10 cellular contexts compared by ENCODE assay signal in the genomic region with DNA sequence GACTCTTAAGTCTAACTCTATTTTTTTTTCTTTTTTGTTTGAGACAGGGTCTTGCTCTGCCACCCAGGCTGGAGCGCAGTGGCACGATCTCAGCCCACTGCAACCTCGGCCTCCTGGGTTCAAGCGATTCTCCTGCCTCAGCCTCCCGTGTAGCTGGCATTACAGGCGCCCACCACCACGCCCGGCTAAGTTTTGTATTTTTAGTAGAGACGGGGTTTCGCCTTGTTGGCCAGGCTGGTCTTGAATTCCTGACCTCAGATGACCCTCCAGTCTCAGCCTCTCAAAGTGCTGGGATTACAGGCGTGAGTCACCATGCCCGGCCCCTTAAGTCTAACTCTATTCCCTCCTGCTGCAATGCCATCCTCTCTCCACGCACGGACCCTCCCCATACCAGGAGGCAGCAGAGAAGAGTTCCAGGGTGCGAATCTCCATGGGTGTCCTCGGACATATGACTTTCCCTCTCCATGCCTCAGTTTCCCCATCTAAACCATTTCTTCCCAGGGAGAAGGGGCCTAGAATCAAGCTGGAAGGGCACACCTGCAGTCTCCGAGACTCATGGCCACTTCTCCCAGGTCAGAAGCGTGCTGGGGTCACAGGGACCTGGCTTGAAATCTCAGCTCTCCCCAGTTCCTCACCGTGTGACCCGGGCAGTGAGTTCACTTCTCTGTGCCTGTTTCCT. TPM values are rescaled to one million over a fixed set of nuclear protein-coding genes. Genes with fewer than 3 reads are reported as not detected.
DNase-seq lines count a peak whose midpoint lies in the region; ATAC-seq and TF ChIP-seq lines count a peak whose summit lies in the region.
"Not testable (repeated sequence)": the region's sequence is repeated elsewhere in the genome, so short reads cannot be mapped to it uniquely, and the experiment has no call there.
"Had no signal": no experiment of that assay in that cellular context is flagged by ENCODE, and none has a peak within 500 bp of the region (broad histone marks: within the 10 kb centered on the region; RNA-seq: fewer than 3 reads in every experiment).

No MANE protein-coding gene starts in this region.

- not testable (repeated sequence) for TF ChIP-seq POLR2A in right lobe of liver (IDR thresholded peaks at IDR 0.05)

- H3K27ac ChIP-seq in ACC112 (ENCODE audit: low read depth, low read length) (peak overlapping the region; percentile 92), SJSA1 (peak overlapping the region; percentile 87), right lobe of liver (peak overlapping the region; percentile 36 to 92 (median 85)), substantia nigra (ENCODE audit: low read depth, low read length, poor library complexity, severe bottlenecking) (peak overlapping the region; percentile 7)

- H3K4me1 Mint-ChIP-seq in HFFc6 (ENCODE audit: low read depth), result peaks cover 68% of the 10 kb centered on the region
- H3K4me1 Mint-ChIP-seq in brain, result peaks cover 25% of the 10 kb centered on the region
- peaks cover 69% of the 10 kb centered on the region for H3K4me1 Mint-ChIP-seq in osteocyte (ENCODE audit: unreplicated experiment)

- H3K36me3 Mint-ChIP-seq in HFFc6 (ENCODE audit: low read depth); brain; osteocyte (ENCODE audit: unreplicated experiment): not testable (repeated sequence)

- H3K4me3 Mint-ChIP-seq in HFFc6 (peak overlapping the region; percentile 77), brain (peak overlapping the region in 1 of 5 experiments; percentile 66)
- H3K4me3 Mint-ChIP-seq in osteocyte (ENCODE audit: unreplicated experiment), result not testable (repeated sequence)

- 0 out of 2 replicates have a peak overlapping the region, but pooled peaks have one; percentile 2 for H3K4me3 ChIP-seq in ACC112 (ENCODE audit: low read depth, low read length)
- not testable (repeated sequence) for H3K4me3 ChIP-seq in SJSA1; fibroblast of mammary gland (ENCODE audit: control insufficient read depth, low read depth, low read length); right lobe of liver

- H3K4me1 ChIP-seq in ACC112 (ENCODE audit: control insufficient read depth, insufficient read depth, low read length, unreplicated experiment) (peaks cover 45% of the 10 kb centered on the region), SJSA1 (replicated peaks) (peaks cover 70% of the 10 kb centered on the region), right lobe of liver (peaks cover 2 to 86% (median 48%) of the 10 kb centered on the region in 4 donors)

- H3K9me3 Mint-ChIP-seq in HFFc6; brain; osteocyte (ENCODE audit: unreplicated experiment): not testable (repeated sequence)

- not testable (repeated sequence) for H3K27me3 ChIP-seq in ACC112 (ENCODE audit: insufficient read depth, low read length); SJSA1 (replicated peaks); right lobe of liver

- not testable (repeated sequence) for H3K27me3 Mint-ChIP-seq in HFFc6 (ENCODE audit: insufficient read depth); osteocyte (ENCODE audit: unreplicated experiment)
- peaks cover 56% of the 10 kb centered on the region for H3K27me3 Mint-ChIP-seq in brain

- H3K79me2 ChIP-seq in ACC112 (ENCODE audit: control insufficient read depth, insufficient read depth, low read length, unreplicated experiment), result not testable (repeated sequence)

- not testable (repeated sequence) for H3K9me3 ChIP-seq in SJSA1 (replicated peaks); right lobe of liver

- intact Hi-C loops in right lobe of liver (cut with DNase I), result not testable (repeated sequence)

- not testable (repeated sequence) for H2AFZ ChIP-seq in ACC112 (ENCODE audit: low read length, unreplicated experiment)

- ATAC-seq in right lobe of liver, result not testable (repeated sequence)

- H3K36me3 ChIP-seq in ACC112 (ENCODE audit: insufficient read depth, low read length); SJSA1; right lobe of liver: not testable (repeated sequence)

- not testable (repeated sequence) for TF ChIP-seq CTCF in HFFc6 (IDR thresholded peaks at IDR 0.05); brain (conservative IDR thresholded peaks at IDR 0.05); fibroblast of mammary gland (conservative IDR thresholded peaks at IDR 0.05; ENCODE audit: control insufficient read depth, insufficient read depth, low read depth, low read length); right lobe of liver (IDR thresholded peaks at IDR 0.05); osteocyte (IDR thresholded peaks at IDR 0.05)

- DNase-seq in HFFc6, result peak; percentile 47
- DNase-seq in SJSA1 (ENCODE audit: low read depth in 1 of 2, low spot score in 2 of 2), result peak in 1 of 2 experiments; percentile 77
- peak; percentile 78 for DNase-seq in fibroblast of mammary gland (ENCODE audit: low read depth)
- DNase-seq in right lobe of liver, result peak in 1 of 3 donors; percentile 48
- DNase-seq in osteocyte (ENCODE audit: extremely low spot score, unreplicated experiment); substantia nigra (lab: John Stamatoyannopoulos, UW): not testable (repeated sequence)

- 39% methylated on average over 14 of the region's 20 CpGs for WGBS in right lobe of liver (ENCODE audit: insufficient coverage, low coverage, low lambda C conversion rate, missing lambda C conversion rate)

- H3K27ac Mint-ChIP-seq in HFFc6 (peak overlapping the region; percentile 95), brain (peak overlapping the region in 4 of 5 experiments; percentile 16 to 94 (median 74)), osteocyte (ENCODE audit: unreplicated experiment) (peak overlapping the region; percentile 96)

RNA-seq across cellular contexts. Expression of gene BCL3, which starts 6.0 kb away (rescaled TPM):
- total RNA-seq in HFFc6 (2021; fragmentation: NEBNext Ultra II Directional; extraction: Animal tissue kit (Norgen Biotek cat#: 25700)), result 10 to 100 TPM; 12.9 to 20.1 (median 16.7) TPM
- 3.9 and 12.3 TPM in 2 replicates for total RNA-seq in SJSA1 (2014; rRNA removed; shearing (Covaris generic))
- 4.7 TPM for polyA plus RNA-seq in brain (ENCODE audit: insufficient read depth, low read depth, low replicate concordance)
- 10 to 100 TPM; 24.1 to 95.6 (median 31.3) TPM for total RNA-seq in right lobe of liver
- total RNA-seq in osteocyte, result 12.7 and 15.3 TPM in 2 replicates
- total RNA-seq: occipital lobe had no signal

RNA-seq across cellular contexts. Expression of gene CBLC, which starts 35.2 kb away (rescaled TPM):
- not detected for total RNA-seq in HFFc6 (2021; fragmentation: NEBNext Ultra II Directional; extraction: Animal tissue kit (Norgen Biotek cat#: 25700))
- total RNA-seq in SJSA1 (2014; rRNA removed; shearing (Covaris generic)), result not detected in 2 replicates
- 3.5 TPM for polyA plus RNA-seq in brain (ENCODE audit: insufficient read depth, low read depth, low replicate concordance)
- total RNA-seq in right lobe of liver, result 10 to 100 TPM in 5 of 6 experiments, 1 to 10 TPM in 1; 9.8 to 19.4 (median 15.6) TPM
- total RNA-seq in osteocyte, result not detected in 2 replicates
- total RNA-seq: activated T-helper 1 cell treated with anti-CD3 and anti-CD28 coated beads, Interleukin-12 subunit alpha, Interleukin-12 subunit beta, Interleukin-2, Interleukin-4 antibody, amounts not matched to agents 30 ng/mL and 10 ng/mL and 1 ng/mL, durations not matched to agents 14 hours and 24 hours and 36 hours; occipital lobe had no signal

RNA-seq across cellular contexts. Expression of gene CEACAM16, which starts 43.5 kb away (rescaled TPM):
- total RNA-seq in HFFc6 (2021; fragmentation: NEBNext Ultra II Directional; extraction: Animal tissue kit (Norgen Biotek cat#: 25700)), result not detected
- total RNA-seq in SJSA1 (2014; rRNA removed; shearing (Covaris generic)), result not detected in 2 replicates
- not detected for polyA plus RNA-seq in brain (ENCODE audit: insufficient read depth, low read depth, low replicate concordance)
- total RNA-seq in right lobe of liver, result not detected
- total RNA-seq in osteocyte, result not detected in 2 replicates
- total RNA-seq: activated T-helper 1 cell treated with anti-CD3 and anti-CD28 coated beads, Interleukin-12 subunit alpha, Interleukin-12 subunit beta, Interleukin-2, Interleukin-4 antibody, amounts not matched to agents 30 ng/mL and 10 ng/mL and 1 ng/mL, durations not matched to agents 14 hours and 24 hours and 36 hours; occipital lobe had no signal

Comparison
In these comparisons a context has a peak if more than half of its experiments do, and no peak if none do; other contexts are left out.
1. H3K27ac ChIP-seq: peak in every context shown above with its lines; median percentile 92 in ACC112; 87 in SJSA1; 85 in right lobe of liver; 7 in substantia nigra.
2. RNA of gene CBLC, which starts 35.2 kb away (total RNA-seq): 9.8 to 19.4 TPM in right lobe of liver; not detected in HFFc6, not detected in SJSA1 and not detected in osteocyte; every median in the first group is over 10 times any median in the second.
3. Peak in every context shown above with its lines, with median percentiles within 50 percentile points of each other: H3K27ac Mint-ChIP-seq.